1 cellular context compared by ENCODE assay signal in the genomic region with DNA sequence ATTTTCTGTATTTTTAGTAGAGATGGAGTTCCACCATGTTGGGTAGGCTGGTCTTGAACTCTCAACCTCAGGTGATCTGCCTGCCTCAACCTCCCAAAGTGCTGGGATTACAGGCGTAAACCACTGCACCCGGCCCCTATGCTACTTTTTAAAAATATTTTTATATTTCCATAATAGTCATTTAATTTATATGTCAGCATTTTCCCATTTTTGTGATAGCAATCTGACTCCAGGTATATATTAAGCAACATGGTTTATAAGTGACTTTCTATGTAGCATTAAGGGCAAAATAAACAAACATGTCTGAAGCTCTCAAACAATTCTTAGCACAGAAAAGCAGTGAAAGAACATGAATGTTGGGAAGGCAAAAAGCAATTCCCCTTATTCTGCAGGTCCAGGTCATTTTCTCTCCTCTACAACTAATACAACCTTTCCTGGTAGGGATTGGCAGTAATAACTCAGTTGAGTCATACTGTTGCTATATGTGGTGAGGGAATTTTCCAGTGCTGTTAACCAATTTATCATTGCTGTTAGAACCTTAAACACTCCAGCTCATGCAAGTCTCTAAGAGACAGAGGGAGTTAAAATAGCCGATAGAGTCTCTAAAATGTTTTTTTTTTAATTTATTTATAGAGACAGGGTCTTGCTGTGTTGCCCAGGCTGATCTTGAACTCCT.
TF ChIP-seq lines count a peak whose summit lies in the region.

No MANE protein-coding gene starts in this region.

TF ChIP-seq in IMR-90, 13 proteins besides CTCF, POLR2A, EP300 and RAD21 (continued from another document):
- TF ChIP-seq, protein P1, sequence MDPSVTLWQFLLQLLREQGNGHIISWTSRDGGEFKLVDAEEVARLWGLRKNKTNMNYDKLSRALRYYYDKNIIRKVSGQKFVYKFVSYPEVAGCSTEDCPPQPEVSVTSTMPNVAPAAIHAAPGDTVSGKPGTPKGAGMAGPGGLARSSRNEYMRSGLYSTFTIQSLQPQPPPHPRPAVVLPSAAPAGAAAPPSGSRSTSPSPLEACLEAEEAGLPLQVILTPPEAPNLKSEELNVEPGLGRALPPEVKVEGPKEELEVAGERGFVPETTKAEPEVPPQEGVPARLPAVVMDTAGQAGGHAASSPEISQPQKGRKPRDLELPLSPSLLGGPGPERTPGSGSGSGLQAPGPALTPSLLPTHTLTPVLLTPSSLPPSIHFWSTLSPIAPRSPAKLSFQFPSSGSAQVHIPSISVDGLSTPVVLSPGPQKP (IDR thresholded peaks at IDR 0.05; ENCODE audit: borderline replicate concordance, low read depth, low read length), result no peak
- TF ChIP-seq BHLHE40 (IDR thresholded peaks at IDR 0.05; ENCODE audit: low read depth, low read length) (no peak), SMC3 (IDR thresholded peaks at IDR 0.05; ENCODE audit: low read depth, low read length) (no peak), MXI1 (IDR thresholded peaks at IDR 0.05; ENCODE audit: borderline replicate concordance, low read depth, low read length) (no peak)
TF ChIP-seq in IMR-90: peak in this region for 3.
